In the genomic region with DNA sequence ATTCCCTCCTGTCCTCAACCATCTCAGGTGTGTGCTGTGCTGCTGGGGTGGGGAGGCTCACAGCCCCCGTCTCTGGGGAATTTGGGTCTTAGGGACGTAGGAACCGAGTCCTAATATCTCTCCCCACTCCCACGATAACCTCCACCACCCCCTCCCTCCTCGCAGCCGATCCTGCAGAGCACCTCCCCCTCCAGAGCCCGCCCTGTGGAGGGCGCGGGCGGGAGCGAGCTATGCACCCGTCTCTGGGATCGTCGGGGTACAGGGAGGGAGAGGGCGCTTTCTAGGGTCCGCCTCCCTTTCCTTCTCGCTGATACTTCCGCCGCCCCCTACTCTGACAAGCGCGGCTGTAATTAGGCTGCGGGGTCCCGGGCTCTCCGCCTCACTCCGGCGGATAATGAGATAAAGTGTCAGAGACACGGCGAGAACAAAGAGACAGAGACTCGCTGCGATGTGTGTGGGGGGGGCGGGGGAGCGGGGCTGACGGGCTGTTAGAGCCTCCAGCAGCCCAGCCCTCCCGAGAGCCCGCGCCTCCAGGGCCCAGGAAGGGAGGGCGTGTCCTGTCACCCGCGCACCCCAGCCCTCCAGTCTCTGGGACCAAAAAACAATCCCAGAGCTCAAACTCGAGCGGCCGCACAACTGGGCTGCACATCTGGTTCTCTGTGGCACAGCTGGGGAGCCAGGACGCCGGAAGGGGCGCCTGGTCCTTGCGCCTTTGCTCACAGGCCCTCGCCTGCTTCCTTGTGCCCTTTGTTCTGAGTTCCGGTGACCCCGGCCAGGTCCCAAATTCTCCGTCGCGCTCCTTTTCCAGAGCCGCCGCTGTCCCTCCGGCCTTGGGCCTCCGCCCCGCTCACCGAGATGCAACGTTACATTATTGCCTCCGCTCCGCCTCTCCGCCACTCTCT, we compare ENCODE assay signal across 8 cellular contexts. TPM values are rescaled to one million over a fixed set of nuclear protein-coding genes. Genes with fewer than 3 reads are reported as not detected.
DNase-seq lines count a peak whose midpoint lies in the region; ATAC-seq and TF ChIP-seq lines count a peak whose summit lies in the region.

No MANE protein-coding gene starts in this region.

- H3K27ac Mint-ChIP-seq in dendritic cell treated with granulocyte-macrophage colony-stimulating factor and Interleukin-4, amounts not matched to agents 40 ng/mL and 50 ng/mL, for 4 days = peak overlapping the region; percentile 45
- peak overlapping the region in 1 of 3 experiments; percentile 4 for H3K27ac Mint-ChIP-seq in nephron

- peak; percentile 40 to 42 for DNase-seq in NCI-H2081 (lab: John Stamatoyannopoulos, UW)
- DNase-seq in NCI-H2081 treated with DMSO at 0.1 percent for 48 hours (lab: John Stamatoyannopoulos, UW) = no peak
- peak; percentile 47 for DNase-seq in NCI-H774 (lab: John Stamatoyannopoulos, UW)
- DNase-seq in NOMO-1 treated with dmso at 0.1 percent for 144 hours (lab: John Stamatoyannopoulos, UW; ENCODE audit: unreplicated experiment) = no peak
- DNase-seq in H4 (ENCODE audit: low spot score) = no peak

- ATAC-seq in esophagus mucosa = no peak

- peak overlapping the region; percentile 70 for H3K4me3 Mint-ChIP-seq in dendritic cell treated with granulocyte-macrophage colony-stimulating factor and Interleukin-4, amounts not matched to agents 40 ng/mL and 50 ng/mL, for 4 days
- H3K4me3 Mint-ChIP-seq in nephron = peak overlapping the region; percentile 79 to 82 (median 81)

- intact Hi-C loops in dendritic cell treated with granulocyte-macrophage colony-stimulating factor and Interleukin-4, amounts not matched to agents 40 ng/mL and 50 ng/mL, for 4 days (cut with micrococcal nuclease) = no loop called here

- TF ChIP-seq CTCF in nephron (IDR thresholded peaks at IDR 0.05; ENCODE audit: unreplicated experiment in 3 of 3) = no peak

- peaks cover 81% of the 10 kb centered on the region for H3K27me3 Mint-ChIP-seq in dendritic cell treated with granulocyte-macrophage colony-stimulating factor and Interleukin-4, amounts not matched to agents 40 ng/mL and 50 ng/mL, for 4 days
- H3K27me3 Mint-ChIP-seq in nephron (ENCODE audit: low read depth) = peaks cover 88% of the 10 kb centered on the region

- H3K9me3 Mint-ChIP-seq in dendritic cell treated with granulocyte-macrophage colony-stimulating factor and Interleukin-4, amounts not matched to agents 40 ng/mL and 50 ng/mL, for 4 days = no peaks in the 10 kb centered on the region
- H3K9me3 Mint-ChIP-seq in nephron = no peaks in the 10 kb centered on the region

- peaks cover 13% of the 10 kb centered on the region for H3K36me3 Mint-ChIP-seq in dendritic cell treated with granulocyte-macrophage colony-stimulating factor and Interleukin-4, amounts not matched to agents 40 ng/mL and 50 ng/mL, for 4 days (ENCODE audit: low read depth)
- H3K36me3 Mint-ChIP-seq in nephron (ENCODE audit: low read depth) = peaks cover 16% of the 10 kb centered on the region

- peaks cover 77% of the 10 kb centered on the region for H3K4me1 Mint-ChIP-seq in dendritic cell treated with granulocyte-macrophage colony-stimulating factor and Interleukin-4, amounts not matched to agents 40 ng/mL and 50 ng/mL, for 4 days (ENCODE audit: low read depth)
- H3K4me1 Mint-ChIP-seq in nephron = peaks cover 65% of the 10 kb centered on the region

RNA-seq across cellular contexts. Expression of a gene that starts 8.7 kb away (rescaled TPM):
- total RNA-seq in esophagus mucosa = 126 TPM
- total RNA-seq in H4 (2014; rRNA removed; shearing (Covaris generic)) = 250 and 269 TPM in 2 replicates

RNA-seq across cellular contexts. Expression of a gene that starts 12.8 kb away (rescaled TPM):
- total RNA-seq in esophagus mucosa = 1.1 TPM
- total RNA-seq in H4 (2014; rRNA removed; shearing (Covaris generic)) = not detected in 2 replicates

RNA-seq across cellular contexts. Expression of a gene that starts 21.6 kb away (rescaled TPM):
- 6.7 TPM for total RNA-seq in esophagus mucosa
- total RNA-seq in H4 (2014; rRNA removed; shearing (Covaris generic)) = 5.6 and 10.7 TPM in 2 replicates

Comparison
In these comparisons a context has a peak if more than half of its experiments do, and no peak if none do; other contexts are left out.
1. DNase-seq: peak in NCI-H2081 (2 of 2) and NCI-H774 (single experiment); none in NCI-H2081 treated with DMSO at 0.1 percent for 48 hours (single experiment), NOMO-1 treated with dmso at 0.1 percent for 144 hours (single experiment) and H4 (single experiment).